ENCODE assay signal across 17 cellular contexts in the genomic region with DNA sequence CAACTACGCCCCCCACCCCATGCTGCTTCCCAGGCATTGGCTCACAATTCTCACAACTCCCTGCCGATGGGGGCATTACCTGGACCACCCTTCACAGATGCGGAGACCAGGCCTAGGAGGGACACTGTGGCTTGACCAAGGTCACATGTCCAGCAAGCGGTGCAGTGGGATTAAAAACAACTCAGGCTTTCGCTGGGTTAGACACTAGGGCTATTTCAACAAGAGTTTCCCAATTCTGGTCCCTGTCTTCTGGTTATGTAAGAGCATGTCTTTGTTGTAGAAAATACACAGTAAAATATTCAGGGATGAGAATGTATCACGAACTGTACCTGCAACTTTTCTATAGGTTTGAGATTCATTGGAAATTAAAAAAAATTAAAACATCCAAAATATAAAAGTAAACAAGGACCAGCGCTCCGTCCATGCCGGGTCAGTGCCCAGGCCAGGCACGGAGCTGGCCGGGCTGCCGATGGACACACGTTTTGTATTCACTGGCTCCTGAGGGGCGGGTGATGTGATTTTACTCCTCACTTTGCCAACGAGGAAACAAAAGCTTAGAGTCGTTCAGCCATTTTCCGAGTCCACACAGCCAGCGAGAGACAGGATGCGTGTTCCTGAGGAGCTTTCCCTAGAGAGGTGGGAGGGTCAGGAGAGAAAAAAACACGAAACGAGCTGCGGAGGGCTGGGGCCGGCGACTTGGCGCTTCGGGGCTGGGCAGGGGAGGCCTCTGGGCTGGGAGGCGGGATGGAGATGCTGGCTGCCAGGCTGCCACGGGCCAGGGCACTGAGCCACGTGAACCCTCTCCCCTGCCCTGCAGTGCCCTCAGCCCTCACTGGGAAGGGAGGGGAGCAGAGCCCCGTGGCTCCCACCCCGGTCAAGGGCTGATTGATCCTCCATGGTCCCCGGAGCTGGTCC. TPM values are rescaled to one million over a fixed set of nuclear protein-coding genes. Genes with fewer than 3 reads are reported as not detected.
"Had no signal": no experiment of that assay in that cellular context is flagged by ENCODE, and none has a peak within 500 bp of the region (broad histone marks: within the 10 kb centered on the region; RNA-seq: fewer than 3 reads in every experiment).

No MANE protein-coding gene starts in this region.

- H3K79me2 ChIP-seq: parathyroid adenoma had no signal

- H3K4me1 ChIP-seq: foreskin keratinocyte, parathyroid adenoma had no signal

- H3K4me3 ChIP-seq: coronary artery, lung had no signal

- H2AFZ ChIP-seq: parathyroid adenoma had no signal

- ATAC-seq: activated T-cell treated with anti-CD3 and anti-CD28 coated beads, Interleukin-2, amount 50 U/mL, for 72 hours; foreskin keratinocyte; stimulated activated naive CD8-positive, alpha-beta T cell treated with anti-CD3 and anti-CD28 coated beads, Interleukin-15, Interleukin-2, amounts not matched to agents 100 U/mL and 50 U/mL, for 24 hours had no signal

- DNase-seq: activated CD4-positive, alpha-beta T cell treated with anti-CD3 and anti-CD28 coated beads, Interleukin-2, amount 10 ng/mL, durations not matched to agents 7 days and 5 days; activated CD8-positive, alpha-beta memory T cell treated with anti-CD3 and anti-CD28 coated beads, Interleukin-2, amount 50 U/mL, for 48 hours; activated gamma-delta T cell; activated T-cell treated with anti-CD3 and anti-CD28 coated beads, Interleukin-2, amount 50 U/mL, for 72 hours; amniotic stem cell; effector CD4-positive, alpha-beta T cell; foreskin keratinocyte; glutamatergic neuron; naive B cell; small intestine; stimulated activated CD4-positive, alpha-beta T cell treated with anti-CD3 and anti-CD28 coated beads, Interleukin-4, amount 100 ng/mL, for 4 hours; stimulated activated CD8-positive, alpha-beta memory T cell treated with anti-CD3 and anti-CD28 coated beads, Interleukin-4, amount 100 ng/mL, for 48 hours; stimulated activated naive CD8-positive, alpha-beta T cell treated with anti-CD3 and anti-CD28 coated beads, Interleukin-15, Interleukin-2, amounts not matched to agents 100 U/mL and 50 U/mL, for 24 hours; trophoblast cell had no signal

- H3K27ac ChIP-seq: coronary artery, foreskin keratinocyte, parathyroid adenoma had no signal

RNA-seq across cellular contexts. Expression of a gene that starts 17.1 kb away (rescaled TPM):
- total RNA-seq: activated CD4-positive, alpha-beta T cell treated with anti-CD3 and anti-CD28 coated beads, Interleukin-2, amount 10 ng/mL, durations not matched to agents 7 days and 5 days had no signal
